In the genomic region with DNA sequence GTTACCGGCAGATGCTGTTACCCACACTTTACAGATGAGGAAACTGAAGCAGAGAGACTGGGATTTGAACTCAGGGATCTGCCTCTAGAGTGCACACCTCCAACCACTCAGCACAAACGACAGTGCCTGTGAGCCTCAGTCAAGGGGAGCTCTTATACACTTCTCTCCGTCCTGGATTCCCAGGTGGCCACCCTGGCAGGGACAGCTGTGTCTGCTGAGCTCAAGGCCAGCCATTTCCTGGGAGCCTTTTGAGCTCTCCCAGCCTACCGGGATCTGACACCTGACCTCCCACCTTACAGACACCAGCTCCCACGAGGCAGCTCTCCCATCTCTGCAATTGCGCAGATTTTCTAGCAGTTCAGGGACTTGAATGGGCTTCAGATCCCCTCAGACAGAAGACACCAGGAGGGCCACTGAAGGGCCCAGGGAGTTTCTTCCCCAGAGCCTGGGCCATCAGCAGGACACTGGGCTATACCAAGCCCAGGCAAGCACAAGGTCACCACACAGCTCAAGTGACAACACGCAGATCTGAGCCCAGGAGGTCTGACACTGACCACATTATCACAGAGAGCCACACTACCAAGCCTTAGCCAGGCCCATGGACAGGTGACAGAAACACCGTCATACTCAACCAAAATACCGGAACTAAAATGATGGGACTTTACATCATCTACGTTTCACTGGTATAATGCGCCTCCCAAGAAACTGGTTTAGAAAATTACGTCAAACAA, we compare ENCODE assay signal across 30 cellular contexts. TPM values are rescaled to one million over a fixed set of nuclear protein-coding genes. Genes with fewer than 3 reads are reported as not detected.
"Had no signal": no experiment of that assay in that cellular context is flagged by ENCODE, and none has a peak within 500 bp of the region (broad histone marks: within the 10 kb centered on the region; RNA-seq: fewer than 3 reads in every experiment).

No MANE protein-coding gene starts in this region.

- H3K27ac ChIP-seq: ascending aorta, cardiac muscle cell, Peyer's patch, VCaP had no signal

- H3K4me1 ChIP-seq: ascending aorta had no signal

- H3K27ac Mint-ChIP-seq: activated CD4-positive, alpha-beta T cell treated with anti-CD3 and anti-CD28 coated beads, Interleukin-2, amount 10 ng/mL, durations not matched to agents 24 days and 14 days; activated CD8-positive, alpha-beta T cell treated with anti-CD3 and anti-CD28 coated beads, Interleukin-2, amount 10 ng/mL, durations not matched to agents 7 days and 5 days; activated naive CD4-positive, alpha-beta T cell treated with anti-CD3 and anti-CD28 coated beads, Interleukin-2, amount 50 U/mL, for 24 hours; activated naive CD8-positive, alpha-beta T cell treated with anti-CD3 and anti-CD28 coated beads, Interleukin-2, amount 10 ng/mL, durations not matched to agents 7 days and 5 days; activated T-cell treated with anti-CD3 and anti-CD28 coated beads, Interleukin-2, amount 50 U/mL, for 24 hours; activated T-helper 2 cell treated with anti-CD3 and anti-CD28 coated beads, Interferon-gamma antibody, Interleukin-2, Interleukin-4, amounts not matched to agents 10 μg/mL and 5 μg/mL and 100 μg/mL, durations not matched to agents 14 hours and 24 hours and 36 hours had no signal

- H3K9me3 Mint-ChIP-seq: activated CD4-positive, alpha-beta T cell treated with anti-CD3 and anti-CD28 coated beads, Interleukin-2, amount 10 ng/mL, durations not matched to agents 24 days and 14 days; activated naive CD4-positive, alpha-beta T cell treated with anti-CD3 and anti-CD28 coated beads, Interleukin-2, amount 50 U/mL, for 24 hours; activated naive CD8-positive, alpha-beta T cell treated with anti-CD3 and anti-CD28 coated beads, Interleukin-2, amount 10 ng/mL, durations not matched to agents 7 days and 5 days; activated T-cell treated with anti-CD3 and anti-CD28 coated beads, Interleukin-2, amount 50 U/mL, for 24 hours; activated T-helper 2 cell treated with anti-CD3 and anti-CD28 coated beads, Interferon-gamma antibody, Interleukin-2, Interleukin-4, amounts not matched to agents 10 μg/mL and 5 μg/mL and 100 μg/mL, durations not matched to agents 14 hours and 24 hours and 36 hours; central memory CD8-positive, alpha-beta T cell had no signal

- H3K27me3 Mint-ChIP-seq: activated naive CD4-positive, alpha-beta T cell treated with anti-CD3 and anti-CD28 coated beads, Interleukin-2, amount 50 U/mL, for 24 hours; central memory CD8-positive, alpha-beta T cell had no signal

- DNase-seq: activated CD4-positive, alpha-beta T cell treated with anti-CD3 and anti-CD28 coated beads for 1 hour; activated CD4-positive, alpha-beta T cell treated with anti-CD3 and anti-CD28 coated beads, Interleukin-2, amount 10 ng/mL, durations not matched to agents 24 days and 14 days; activated CD4-positive, alpha-beta T cell treated with anti-CD3 and anti-CD28 coated beads, Interleukin-2, amount 50 U/mL, for 48 hours; activated CD4-positive, CD25-positive, alpha-beta regulatory T cell; activated CD8-positive, alpha-beta T cell treated with anti-CD3 and anti-CD28 coated beads, Interleukin-2, amount 10 ng/mL, durations not matched to agents 7 days and 5 days; activated gamma-delta T cell; activated naive CD4-positive, alpha-beta T cell treated with Interleukin-2 at 50 U/mL for 16 hours; activated naive CD8-positive, alpha-beta T cell treated with anti-CD3 and anti-CD28 coated beads, Interleukin-2, amount 10 ng/mL, durations not matched to agents 7 days and 5 days; activated T-cell treated with anti-CD3 and anti-CD28 coated beads, Interleukin-2, amount 50 U/mL, for 24 hours; amygdala; NCI-H1092 treated with DMSO at 0.1 percent for 48 hours; NCI-H1417; NCI-H187 treated with DMSO at 0.1 percent for 48 hours; NCI-H2081; NCI-H345; NCI-H524 treated with DMSO at 0.1 percent for 48 hours; Peyer's patch; Right ventricle myocardium superior; RPMI8226; SW 1271; T-helper 1 cell; T-helper 2 cell; T-helper 9 cell had no signal

- H3K4me3 Mint-ChIP-seq: activated CD4-positive, alpha-beta T cell treated with anti-CD3 and anti-CD28 coated beads, Interleukin-2, amount 10 ng/mL, durations not matched to agents 24 days and 14 days; activated CD8-positive, alpha-beta T cell treated with anti-CD3 and anti-CD28 coated beads, Interleukin-2, amount 10 ng/mL, durations not matched to agents 7 days and 5 days; activated naive CD4-positive, alpha-beta T cell treated with anti-CD3 and anti-CD28 coated beads, Interleukin-2, amount 50 U/mL, for 24 hours; activated naive CD8-positive, alpha-beta T cell treated with anti-CD3 and anti-CD28 coated beads, Interleukin-2, amount 10 ng/mL, durations not matched to agents 7 days and 5 days; activated T-cell treated with anti-CD3 and anti-CD28 coated beads, Interleukin-2, amount 50 U/mL, for 24 hours; central memory CD8-positive, alpha-beta T cell had no signal

- H3K36me3 Mint-ChIP-seq: activated naive CD8-positive, alpha-beta T cell treated with anti-CD3 and anti-CD28 coated beads, Interleukin-2, amount 10 ng/mL, durations not matched to agents 7 days and 5 days had no signal

- H3K27me3 ChIP-seq: ascending aorta, cardiac muscle cell, Peyer's patch had no signal

- H3K4me3 ChIP-seq: ascending aorta, cardiac muscle cell, Peyer's patch had no signal

- H3K9me3 ChIP-seq: ascending aorta, Peyer's patch had no signal

- ATAC-seq: activated CD8-positive, alpha-beta T cell treated with anti-CD3 and anti-CD28 coated beads, Interleukin-2, amount 10 ng/mL, durations not matched to agents 7 days and 5 days had no signal

- H3K36me3 ChIP-seq: ascending aorta, Peyer's patch had no signal

RNA-seq across cellular contexts. Expression of a gene that starts 17.1 kb away (rescaled TPM):
- total RNA-seq: NCI-H460 had no signal
